Comparison of ENCODE assay signal across 1 cellular context in the genomic region with DNA sequence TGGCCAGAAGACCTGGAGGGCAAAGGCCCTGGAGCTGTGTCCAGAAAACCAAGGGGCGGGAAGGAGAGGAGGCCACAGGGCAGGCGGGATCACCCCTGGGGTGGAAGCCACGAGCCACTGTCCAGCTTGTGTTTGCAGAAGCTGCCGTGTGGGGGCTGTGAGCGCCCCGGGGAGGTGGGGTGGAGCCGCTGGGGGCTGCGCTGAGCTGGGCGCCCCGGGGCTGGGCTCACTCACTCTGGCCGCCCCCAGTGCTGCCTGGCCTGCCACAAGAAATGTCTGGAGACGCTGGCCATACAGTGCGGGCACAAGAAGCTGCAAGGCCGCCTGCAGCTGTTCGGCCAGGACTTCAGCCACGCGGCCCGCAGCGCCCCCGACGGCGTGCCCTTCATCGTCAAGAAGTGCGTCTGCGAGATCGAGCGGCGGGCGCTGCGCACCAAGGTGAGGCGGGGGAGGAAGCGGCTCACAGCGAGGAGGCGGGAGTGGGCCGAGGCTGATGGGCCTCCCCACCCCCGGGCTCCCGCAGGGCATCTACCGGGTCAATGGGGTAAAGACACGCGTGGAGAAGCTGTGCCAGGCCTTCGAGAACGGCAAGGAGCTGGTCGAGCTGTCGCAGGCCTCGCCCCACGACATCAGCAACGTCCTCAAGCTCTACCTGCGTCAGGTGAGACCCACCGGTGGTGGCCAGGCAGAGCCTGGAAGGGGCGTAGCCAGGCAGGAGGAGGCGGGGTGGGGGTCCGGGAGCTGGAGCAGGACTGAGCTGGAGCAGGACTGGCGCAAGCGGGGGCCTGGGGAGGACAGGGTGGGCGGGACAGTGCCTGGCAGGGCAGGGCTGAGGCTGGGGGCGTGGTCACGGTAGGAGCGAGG.
TF ChIP-seq lines count a peak whose summit lies in the region.

No MANE protein-coding gene starts in this region.

TF ChIP-seq in HEK293, 187 proteins besides CTCF, POLR2A, EP300 and RAD21:
- no peak for TF ChIP-seq GFI1B (tag by site-specific recombination; IDR thresholded peaks at IDR 0.05)
- TF ChIP-seq, protein P1, sequence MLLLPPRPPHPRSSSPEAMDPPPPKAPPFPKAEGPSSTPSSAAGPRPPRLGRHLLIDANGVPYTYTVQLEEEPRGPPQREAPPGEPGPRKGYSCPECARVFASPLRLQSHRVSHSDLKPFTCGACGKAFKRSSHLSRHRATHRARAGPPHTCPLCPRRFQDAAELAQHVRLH (tag by site-specific recombination; IDR thresholded peaks at IDR 0.05): no peak
- peak; percentile 31; the same call in 1 of the 2 replicates for TF ChIP-seq GLIS2 (tag by site-specific recombination; IDR thresholded peaks at IDR 0.05)
- TF ChIP-seq, protein P2, sequence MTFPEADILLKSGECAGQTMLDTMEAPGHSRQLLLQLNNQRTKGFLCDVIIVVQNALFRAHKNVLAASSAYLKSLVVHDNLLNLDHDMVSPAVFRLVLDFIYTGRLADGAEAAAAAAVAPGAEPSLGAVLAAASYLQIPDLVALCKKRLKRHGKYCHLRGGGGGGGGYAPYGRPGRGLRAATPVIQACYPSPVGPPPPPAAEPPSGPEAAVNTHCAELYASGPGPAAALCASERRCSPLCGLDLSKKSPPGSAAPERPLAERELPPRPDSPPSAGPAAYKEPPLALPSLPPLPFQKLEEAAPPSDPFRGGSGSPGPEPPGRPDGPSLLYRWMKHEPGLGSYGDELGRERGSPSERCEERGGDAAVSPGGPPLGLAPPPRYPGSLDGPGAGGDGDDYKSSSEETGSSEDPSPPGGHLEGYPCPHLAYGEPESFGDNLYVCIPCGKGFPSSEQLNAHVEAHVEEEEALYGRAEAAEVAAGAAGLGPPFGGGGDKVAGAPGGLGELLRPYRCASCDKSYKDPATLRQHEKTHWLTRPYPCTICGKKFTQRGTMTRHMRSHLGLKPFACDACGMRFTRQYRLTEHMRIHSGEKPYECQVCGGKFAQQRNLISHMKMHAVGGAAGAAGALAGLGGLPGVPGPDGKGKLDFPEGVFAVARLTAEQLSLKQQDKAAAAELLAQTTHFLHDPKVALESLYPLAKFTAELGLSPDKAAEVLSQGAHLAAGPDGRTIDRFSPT (tag by site-specific recombination; IDR thresholded peaks at IDR 0.05): no peak
- peak; percentile 52 for TF ChIP-seq ZFHX2 (tag by site-specific recombination; conservative IDR thresholded peaks at IDR 0.05)
- TF ChIP-seq EGR2 (tag by site-specific recombination; IDR thresholded peaks at IDR 0.05; ENCODE audit: low read depth): peak; percentile 42; the same call in 1 of the 2 replicates
- TF ChIP-seq, protein P3, sequence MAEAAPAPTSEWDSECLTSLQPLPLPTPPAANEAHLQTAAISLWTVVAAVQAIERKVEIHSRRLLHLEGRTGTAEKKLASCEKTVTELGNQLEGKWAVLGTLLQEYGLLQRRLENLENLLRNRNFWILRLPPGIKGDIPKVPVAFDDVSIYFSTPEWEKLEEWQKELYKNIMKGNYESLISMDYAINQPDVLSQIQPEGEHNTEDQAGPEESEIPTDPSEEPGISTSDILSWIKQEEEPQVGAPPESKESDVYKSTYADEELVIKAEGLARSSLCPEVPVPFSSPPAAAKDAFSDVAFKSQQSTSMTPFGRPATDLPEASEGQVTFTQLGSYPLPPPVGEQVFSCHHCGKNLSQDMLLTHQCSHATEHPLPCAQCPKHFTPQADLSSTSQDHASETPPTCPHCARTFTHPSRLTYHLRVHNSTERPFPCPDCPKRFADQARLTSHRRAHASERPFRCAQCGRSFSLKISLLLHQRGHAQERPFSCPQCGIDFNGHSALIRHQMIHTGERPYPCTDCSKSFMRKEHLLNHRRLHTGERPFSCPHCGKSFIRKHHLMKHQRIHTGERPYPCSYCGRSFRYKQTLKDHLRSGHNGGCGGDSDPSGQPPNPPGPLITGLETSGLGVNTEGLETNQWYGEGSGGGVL (tag by site-specific recombination; IDR thresholded peaks at IDR 0.05): no peak
- no peak for TF ChIP-seq ZNF660 (tag by site-specific recombination; IDR thresholded peaks at IDR 0.05)
- no peak for TF ChIP-seq ZNF366 (tag by site-specific recombination; conservative IDR thresholded peaks at IDR 0.05)
- TF ChIP-seq GLIS1 (tag by site-specific recombination; IDR thresholded peaks at IDR 0.05): no peak
- TF ChIP-seq ZNF239 (tag by site-specific recombination; IDR thresholded peaks at IDR 0.05): no peak
- TF ChIP-seq ZNF549 (tag by site-specific recombination; IDR thresholded peaks at IDR 0.05): no peak
- TF ChIP-seq KLF10 (tag by site-specific recombination; IDR thresholded peaks at IDR 0.05): no peak
- TF ChIP-seq FEZF1 (tag by site-specific recombination; IDR thresholded peaks at IDR 0.05): no peak
- no peak for TF ChIP-seq ZNF76 (tag by site-specific recombination; IDR thresholded peaks at IDR 0.05; ENCODE audit: borderline replicate concordance, low read depth)
- TF ChIP-seq ZNF521 (tag by site-specific recombination; IDR thresholded peaks at IDR 0.05): no peak
